In genomic region chr4:9983211-9983610, GRCh38 we compare ENCODE assay signal across 21 cellular contexts. TPM values are rescaled to one million over a fixed set of nuclear protein-coding genes. Genes with fewer than 3 reads are reported as not detected.
DNase-seq lines count a peak whose midpoint lies in the region; ATAC-seq and TF ChIP-seq lines count a peak whose summit lies in the region.
"Had no signal": no experiment of that assay in that cellular context is flagged by ENCODE, and none has a peak within 500 bp of the region (broad histone marks: within the 10 kb centered on the region; RNA-seq: fewer than 3 reads in every experiment).

No MANE protein-coding gene starts in this region.

- H3K4me3 Mint-ChIP-seq in activated CD8-positive, alpha-beta memory T cell treated with anti-CD3 and anti-CD28 coated beads, Interleukin-2, amount 10 ng/mL, durations not matched to agents 7 days and 5 days: no peak overlapping the region
- H3K4me3 Mint-ChIP-seq: CD14-positive monocyte; CD4-positive, alpha-beta T cell; CD8-positive, alpha-beta memory T cell; GM23338; H9 had no signal

- CTCF ChIA-PET in activated CD8-positive, alpha-beta memory T cell treated with anti-CD3 and anti-CD28 coated beads, Interleukin-2, amount 10 ng/mL, durations not matched to agents 7 days and 5 days (lab: Charles Lee): no interaction called here

- H3K36me3 ChIP-seq in lung (ENCODE audit: control insufficient read depth in 2 of 2, insufficient read depth in 2 of 2, low read length in 2 of 2): peaks cover 0 to 9% of the 10 kb centered on the region in 2 donors
- H3K36me3 ChIP-seq: BE2C had no signal

- H3K27ac ChIP-seq in lung (ENCODE audit: low read depth in 1 of 2, low read length in 1 of 2): no peak overlapping the region
- H3K27ac ChIP-seq: 22Rv1; BLaER1 treated with 17β-estradiol and CSF1 and Interleukin-3, amounts not matched to agents 10 nM and 100 nM had no signal

- H3K27me3 ChIP-seq in lung (ENCODE audit: control insufficient read depth, insufficient read depth): no peaks in the 10 kb centered on the region
- H3K27me3 ChIP-seq: BE2C; BLaER1 treated with 17β-estradiol and CSF1 and Interleukin-3, amounts not matched to agents 10 nM and 100 nM had no signal

- no peaks in the 10 kb centered on the region for H3K4me1 Mint-ChIP-seq in activated CD8-positive, alpha-beta memory T cell treated with anti-CD3 and anti-CD28 coated beads, Interleukin-2, amount 10 ng/mL, durations not matched to agents 7 days and 5 days
- H3K4me1 Mint-ChIP-seq: CD14-positive monocyte; CD8-positive, alpha-beta memory T cell had no signal

- H3K4me1 ChIP-seq in lung (ENCODE audit: control insufficient read depth in 2 of 2, insufficient read depth in 2 of 2, low read length in 2 of 2): peaks cover 0 to 6% of the 10 kb centered on the region in 2 donors
- H3K4me1 ChIP-seq: BE2C had no signal

- peak; percentile 27 for DNase-seq in activated CD8-positive, alpha-beta memory T cell treated with anti-CD3 and anti-CD28 coated beads, Interleukin-2, amount 10 ng/mL, durations not matched to agents 7 days and 5 days
- DNase-seq in activated CD8-positive, alpha-beta memory T cell treated with anti-CD3 and anti-CD28 coated beads for 24 hours: no peak
- peak; percentile 27 for DNase-seq in lung (ENCODE audit: low spot score)
- DNase-seq in ureter (ENCODE audit: low spot score): peak; percentile 9
- DNase-seq in ACHN: no peak
- DNase-seq: AML-193; BE2C; CD4-positive, alpha-beta T cell; CD8-positive, alpha-beta memory T cell; DMS53; DMS79 treated with DMSO at 0.1 percent for 48 hours; GF-D8; H9 had no signal

- peaks cover 7% of the 10 kb centered on the region for H3K36me3 Mint-ChIP-seq in activated CD8-positive, alpha-beta memory T cell treated with anti-CD3 and anti-CD28 coated beads, Interleukin-2, amount 10 ng/mL, durations not matched to agents 7 days and 5 days

- TF ChIP-seq CTCF in lung (IDR thresholded peaks at IDR 0.05; ENCODE audit: control extremely low read depth, extremely low read depth): no peak

- WGBS in lung, 2 donors: 90 to 91% methylated on average over 6 of the region's 6 CpGs

- H3K27me3 Mint-ChIP-seq in activated CD8-positive, alpha-beta memory T cell treated with anti-CD3 and anti-CD28 coated beads, Interleukin-2, amount 10 ng/mL, durations not matched to agents 7 days and 5 days: no peaks in the 10 kb centered on the region
- H3K27me3 Mint-ChIP-seq: CD4-positive, alpha-beta T cell; CD8-positive, alpha-beta memory T cell had no signal

- peaks cover 0 to 10% of the 10 kb centered on the region in 2 donors for H3K9me3 ChIP-seq in lung (ENCODE audit: control insufficient read depth in 2 of 2, insufficient read depth in 1 of 2, low read length in 1 of 2)
- H3K9me3 ChIP-seq: BE2C had no signal

- H3K4me3 ChIP-seq in lung: no peak overlapping the region
- H3K4me3 ChIP-seq: BLaER1 treated with 17β-estradiol and CSF1 and Interleukin-3, amounts not matched to agents 10 nM and 100 nM; GM23338 had no signal

- H3K27ac Mint-ChIP-seq in activated CD8-positive, alpha-beta memory T cell treated with anti-CD3 and anti-CD28 coated beads, Interleukin-2, amount 10 ng/mL, durations not matched to agents 7 days and 5 days: no peak overlapping the region
- H3K27ac Mint-ChIP-seq: CD4-positive, alpha-beta T cell; CD8-positive, alpha-beta memory T cell; GM23338; H9 had no signal

- H3K9me3 Mint-ChIP-seq in activated CD8-positive, alpha-beta memory T cell treated with anti-CD3 and anti-CD28 coated beads, Interleukin-2, amount 10 ng/mL, durations not matched to agents 7 days and 5 days (ENCODE audit: low read depth): peaks cover 5% of the 10 kb centered on the region
- H3K9me3 Mint-ChIP-seq: CD8-positive, alpha-beta memory T cell had no signal

- in situ Hi-C loops in ACHN (cut with HindIII; ENCODE audit: low pct_ligation_motif_present, low pct_unique_long_range_greater_than_20kb, low sequenced_read_pairs): no loop called here

- no peak for ATAC-seq in activated CD8-positive, alpha-beta memory T cell treated with anti-CD3 and anti-CD28 coated beads, Interleukin-2, amount 10 ng/mL, durations not matched to agents 7 days and 5 days
- ATAC-seq in lung (ENCODE audit: insufficient read depth, low FRiP score) (no peak), HG03342 (IDR thresholded peaks at IDR 0.05; ENCODE audit: unreplicated experiment) (no peak)
- ATAC-seq: GM23338, HCT116 had no signal

RNA-seq across cellular contexts. Expression of gene SLC2A9, which starts 38.1 kb away (rescaled TPM):
- 1 to 10 TPM; 1.4 to 3.8 TPM for total RNA-seq in activated CD8-positive, alpha-beta memory T cell treated with anti-CD3 and anti-CD28 coated beads, Interleukin-2, amount 10 ng/mL, durations not matched to agents 7 days and 5 days
- 10 to 100 TPM in 1 of 2 donors, 1 to 10 TPM in 1; 4.6 to 18.6 TPM for total RNA-seq in lung
- polyA plus RNA-seq in lung: 10 to 100 TPM in 1 of 2 donors, 1 to 10 TPM in 1; 2.9 to 10.5 TPM
- 67.5 TPM for total RNA-seq in ureter
- total RNA-seq: G401, H4 had no signal

Comparison
In these comparisons a context has a peak if more than half of its experiments do, and no peak if none do; other contexts are left out.
1. DNase-seq: peak in activated CD8-positive, alpha-beta memory T cell treated with anti-CD3 and anti-CD28 coated beads, Interleukin-2, amount 10 ng/mL, durations not matched to agents 7 days and 5 days (single experiment), lung (single experiment) and ureter (single experiment); none in activated CD8-positive, alpha-beta memory T cell treated with anti-CD3 and anti-CD28 coated beads for 24 hours (single experiment) and ACHN (single experiment).